8 cellular contexts compared by ENCODE assay signal in genomic region chr15:64070965-64071851, GRCh38. TPM values are rescaled to one million over a fixed set of nuclear protein-coding genes. Genes with fewer than 3 reads are reported as not detected.
DNase-seq lines count a peak whose midpoint lies in the region; ATAC-seq and TF ChIP-seq lines count a peak whose summit lies in the region.

No MANE protein-coding gene starts in this region.

- no peaks in the 10 kb centered on the region for H3K27me3 ChIP-seq in right atrium auricular region

- no peaks in the 10 kb centered on the region for H3K27me3 Mint-ChIP-seq in activated CD8-positive, alpha-beta T cell treated with anti-CD3 and anti-CD28 coated beads, Interleukin-2, amount 10 ng/mL, durations not matched to agents 7 days and 5 days (ENCODE audit: low read depth)

- H3K4me3 Mint-ChIP-seq in activated CD8-positive, alpha-beta T cell treated with anti-CD3 and anti-CD28 coated beads, Interleukin-2, amount 10 ng/mL, durations not matched to agents 7 days and 5 days, result no peak overlapping the region

- H3K27ac ChIP-seq in right atrium auricular region (peak overlapping the region; percentile 81), skin epidermis (peak overlapping the region in 18 of 21 experiments; percentile 8 to 78 (median 50))

- H3K36me3 ChIP-seq in right atrium auricular region, result peaks cover 30% of the 10 kb centered on the region

- no peak for TF ChIP-seq CTCF in right atrium auricular region (IDR thresholded peaks at IDR 0.05)

- H3K9me3 Mint-ChIP-seq in activated CD8-positive, alpha-beta T cell treated with anti-CD3 and anti-CD28 coated beads, Interleukin-2, amount 10 ng/mL, durations not matched to agents 7 days and 5 days (ENCODE audit: insufficient read depth), result no peaks in the 10 kb centered on the region

- no peak for ATAC-seq in GM19467 (IDR thresholded peaks at IDR 0.05; ENCODE audit: unreplicated experiment)
- no peak for ATAC-seq in activated CD8-positive, alpha-beta T cell treated with anti-CD3 and anti-CD28 coated beads, Interleukin-2, amount 10 ng/mL, durations not matched to agents 7 days and 5 days

- H3K4me1 ChIP-seq in right atrium auricular region, result peaks cover 0 to 31% of the 10 kb centered on the region in 2 donors

- no peak overlapping the region for H3K27ac Mint-ChIP-seq in activated CD8-positive, alpha-beta T cell treated with anti-CD3 and anti-CD28 coated beads, Interleukin-2, amount 10 ng/mL, durations not matched to agents 7 days and 5 days

- H3K4me3 ChIP-seq in right atrium auricular region (no peak overlapping the region), skin epidermis (no peak overlapping the region)

- CTCF ChIA-PET in activated CD8-positive, alpha-beta T cell treated with anti-CD3 and anti-CD28 coated beads, Interleukin-2, amount 10 ng/mL, durations not matched to agents 7 days and 5 days (lab: Charles Lee), result interaction anchor here (0.6 to 8.1 kb wide), 7 partner anchors 22 to 462 kb away, joined by 3 to 132 read pairs (median 3); partner anchors contain the start of gene CIAO2A

- H3K36me3 Mint-ChIP-seq in activated CD8-positive, alpha-beta T cell treated with anti-CD3 and anti-CD28 coated beads, Interleukin-2, amount 10 ng/mL, durations not matched to agents 7 days and 5 days (ENCODE audit: low read depth), result peaks cover 24% of the 10 kb centered on the region

- H3K9me3 ChIP-seq in right atrium auricular region, result no peaks in the 10 kb centered on the region

- DNase-seq in GM04503 (ENCODE audit: low read depth) (peak; percentile 57), amniotic stem cell (lab: John Stamatoyannopoulos, UW) (peak; percentile 30), right atrium auricular region (ENCODE audit: low spot score) (peak; percentile 73), midbrain (lab: John Stamatoyannopoulos, UW) (no peak), NCI-H2029 (lab: John Stamatoyannopoulos, UW) (no peak)
- DNase-seq in activated CD8-positive, alpha-beta T cell treated with anti-CD3 and anti-CD28 coated beads, Interleukin-2, amount 10 ng/mL, durations not matched to agents 7 days and 5 days, result no peak

- POLR2A ChIA-PET in activated CD8-positive, alpha-beta T cell treated with anti-CD3 and anti-CD28 coated beads, Interleukin-2, amount 10 ng/mL, durations not matched to agents 7 days and 5 days (lab: Charles Lee), result interaction anchor here (0.6 kb wide), 1 partner anchor 1036 kb away, joined by 4 read pairs; no protein-coding TSS in a partner anchor

- peaks cover 28% of the 10 kb centered on the region for H3K4me1 Mint-ChIP-seq in activated CD8-positive, alpha-beta T cell treated with anti-CD3 and anti-CD28 coated beads, Interleukin-2, amount 10 ng/mL, durations not matched to agents 7 days and 5 days (ENCODE audit: low read depth)

RNA-seq across cellular contexts. Expression of gene CIAO2A, which starts 22.4 kb away (rescaled TPM):
- total RNA-seq in right atrium auricular region, result 10 to 100 TPM; 43.6 to 73.7 TPM
- 10 to 100 TPM; 78.7 to 80.9 TPM for total RNA-seq in activated CD8-positive, alpha-beta T cell treated with anti-CD3 and anti-CD28 coated beads, Interleukin-2, amount 10 ng/mL, durations not matched to agents 7 days and 5 days

RNA-seq across cellular contexts. Expression of gene SNX1, which starts 24.6 kb away (rescaled TPM):
- 10 to 100 TPM; 44.8 to 57.1 TPM for total RNA-seq in right atrium auricular region
- total RNA-seq in activated CD8-positive, alpha-beta T cell treated with anti-CD3 and anti-CD28 coated beads, Interleukin-2, amount 10 ng/mL, durations not matched to agents 7 days and 5 days, result 100 to 1,000 TPM; 109 to 124 TPM

RNA-seq across cellular contexts. Expression of gene DAPK2, which starts 24.9 kb away (rescaled TPM):
- 10 to 100 TPM; 28.8 to 57.6 TPM for total RNA-seq in right atrium auricular region
- total RNA-seq in activated CD8-positive, alpha-beta T cell treated with anti-CD3 and anti-CD28 coated beads, Interleukin-2, amount 10 ng/mL, durations not matched to agents 7 days and 5 days, result 1 to 10 TPM; 1.3 to 1.5 TPM

Comparison
In these comparisons a context has a peak if more than half of its experiments do, and no peak if none do; other contexts are left out.
1. DNase-seq: peak in GM04503 (single experiment), amniotic stem cell (single experiment) and right atrium auricular region (single experiment); none in midbrain (single experiment), NCI-H2029 (single experiment) and activated CD8-positive, alpha-beta T cell treated with anti-CD3 and anti-CD28 coated beads, Interleukin-2, amount 10 ng/mL, durations not matched to agents 7 days and 5 days (single experiment).
2. RNA of gene DAPK2, which starts 24.9 kb away (total RNA-seq): 28.8 to 57.6 TPM in right atrium auricular region; 1.3 to 1.5 TPM in activated CD8-positive, alpha-beta T cell treated with anti-CD3 and anti-CD28 coated beads, Interleukin-2, amount 10 ng/mL, durations not matched to agents 7 days and 5 days; every median in the first group is over 10 times any median in the second.